ENCODE assay signal across 9 cellular contexts in genomic region chr3:25603703-25604102, GRCh38.
DNase-seq lines count a peak whose midpoint lies in the region; ATAC-seq and TF ChIP-seq lines count a peak whose summit lies in the region.
"Had no signal": no experiment of that assay in that cellular context is flagged by ENCODE, and none has a peak within 500 bp of the region (broad histone marks: within the 10 kb centered on the region; RNA-seq: fewer than 3 reads in every experiment).

No MANE protein-coding gene starts in this region.

- ATAC-seq in T-helper 17 cell (no peak), left ventricle myocardium superior (peak; percentile 93), HG03457 (IDR thresholded peaks at IDR 0.05; ENCODE audit: unreplicated experiment) (no peak), HG03097 (IDR thresholded peaks at IDR 0.05; ENCODE audit: low FRiP score, unreplicated experiment) (no peak)
- ATAC-seq in stimulated activated naive CD8-positive, alpha-beta T cell treated with anti-CD3 and anti-CD28 coated beads, Interleukin-15, Interleukin-2, amounts not matched to agents 100 U/mL and 50 U/mL, for 24 hours = peak; percentile 14

- peak overlapping the region; percentile 72 for H3K27ac Mint-ChIP-seq in T-helper 17 cell

- no peak overlapping the region for H3K4me3 Mint-ChIP-seq in T-helper 17 cell

- H3K9me3 ChIP-seq in T-helper 17 cell (ENCODE audit: control insufficient read depth, low read length, poor library complexity, severe bottlenecking) = no peaks in the 10 kb centered on the region

- TF ChIP-seq CTCF in HL-60 (IDR thresholded peaks at IDR 0.05; ENCODE audit: insufficient read depth, low read length) = no peak

- no peak overlapping the region for H3K4me3 ChIP-seq in HL-60 (replicated peaks; ENCODE audit: insufficient read depth, low read length)

- H3K36me3 Mint-ChIP-seq in T-helper 17 cell (ENCODE audit: low read depth) = peaks cover 7% of the 10 kb centered on the region

- peaks cover 3% of the 10 kb centered on the region for H3K4me1 Mint-ChIP-seq in T-helper 17 cell

- intact Hi-C loops in left ventricle myocardium superior (cut with micrococcal nuclease) = no loop called here

- no peaks in the 10 kb centered on the region for H3K27me3 Mint-ChIP-seq in T-helper 17 cell

- DNase-seq in HL-60 (ENCODE audit: low read depth in 1 of 2, low spot score in 1 of 2) (peak; percentile 85 to 89), T-helper 17 cell (no peak), left ventricle myocardium superior (no peak), dermis blood vessel endothelial cell (no peak)
- DNase-seq in stimulated activated naive CD8-positive, alpha-beta T cell treated with anti-CD3 and anti-CD28 coated beads, Interleukin-15, Interleukin-2, amounts not matched to agents 100 U/mL and 50 U/mL, for 24 hours = no peak
- DNase-seq: activated naive CD4-positive, alpha-beta T cell; NCI-H2107 had no signal

- H3K27ac ChIP-seq in HL-60 (replicated peaks) = peak overlapping the region; percentile 72

- H3K27me3 ChIP-seq in HL-60 (ENCODE audit: insufficient read depth, poor library complexity, severe bottlenecking) = no peaks in the 10 kb centered on the region

Comparison
In these comparisons a context has a peak if more than half of its experiments do, and no peak if none do; other contexts are left out.
1. DNase-seq: peak in HL-60 (2 of 2); none in T-helper 17 cell (0 of 3), left ventricle myocardium superior (single experiment), stimulated activated naive CD8-positive, alpha-beta T cell treated with anti-CD3 and anti-CD28 coated beads, Interleukin-15, Interleukin-2, amounts not matched to agents 100 U/mL and 50 U/mL, for 24 hours (single experiment) and dermis blood vessel endothelial cell (single experiment).
2. ATAC-seq: peak in left ventricle myocardium superior (single experiment) and stimulated activated naive CD8-positive, alpha-beta T cell treated with anti-CD3 and anti-CD28 coated beads, Interleukin-15, Interleukin-2, amounts not matched to agents 100 U/mL and 50 U/mL, for 24 hours (single experiment); none in T-helper 17 cell (single experiment), HG03457 (single experiment) and HG03097 (single experiment).